Comparison of ENCODE assay signal across 16 cellular contexts in the genomic region with DNA sequence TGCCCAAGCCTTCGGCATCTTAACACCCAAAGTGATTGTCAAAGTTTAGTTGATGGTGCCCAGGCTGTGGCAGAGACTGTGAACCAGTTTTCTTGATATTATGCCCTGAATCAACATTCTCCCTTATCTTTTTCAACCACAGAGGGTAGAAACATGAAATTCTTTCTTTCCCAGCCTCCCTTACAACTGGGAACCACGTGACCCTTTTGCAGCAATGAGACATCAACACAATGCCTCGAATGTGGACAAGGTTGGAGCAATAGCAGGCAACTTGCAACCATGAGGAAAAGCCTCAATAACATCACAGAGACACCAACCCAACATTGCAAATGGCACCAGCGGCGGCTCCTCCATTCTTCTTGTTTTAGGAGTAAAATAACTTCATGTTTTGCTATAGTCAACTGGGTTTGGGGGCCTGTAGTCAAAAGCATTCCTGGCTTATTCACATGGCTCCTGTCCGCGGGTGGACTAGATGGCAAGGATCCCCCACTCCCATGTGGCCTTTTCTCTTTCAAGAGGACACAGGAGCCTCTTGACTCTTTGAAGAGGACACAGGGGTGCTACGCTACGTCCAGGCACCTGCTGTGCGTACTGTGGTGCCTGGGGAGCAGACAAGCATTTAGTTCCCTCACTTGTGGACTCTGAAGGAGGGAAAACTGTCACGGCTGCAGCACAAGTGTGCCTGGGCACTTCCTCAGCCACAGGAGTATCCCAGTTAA.
DNase-seq lines count a peak whose midpoint lies in the region; ATAC-seq, FAIRE-seq and TF ChIP-seq lines count a peak whose summit lies in the region.
"Had no signal": no experiment of that assay in that cellular context is flagged by ENCODE, and none has a peak within 500 bp of the region (broad histone marks: within the 10 kb centered on the region; RNA-seq: fewer than 3 reads in every experiment).

No MANE protein-coding gene starts in this region.

- ATAC-seq in CD4-positive, alpha-beta T cell (ENCODE audit: poor library complexity) = no peak
- ATAC-seq in IMR-90 (ENCODE audit: low read depth) (no peak), GM12878 (no peak), GM21717 (IDR thresholded peaks at IDR 0.05; ENCODE audit: unreplicated experiment) (no peak)
- ATAC-seq in naive thymus-derived CD8-positive, alpha-beta T cell = no peak
- ATAC-seq: Right ventricle myocardium inferior had no signal

- CTCF ChIA-PET in CD4-positive, alpha-beta T cell (lab: Charles Lee) = no interaction called here
- CTCF ChIA-PET in IMR-90 (lab: Yijun Ruan, JAX) (no interaction called here), GM12878 (lab: Yijun Ruan, JAX) (no interaction called here)

- no peaks in the 10 kb centered on the region for H3K27me3 ChIP-seq in CD4-positive, alpha-beta T cell (ENCODE audit: control insufficient read depth, insufficient read depth, low read length)
- no peaks in the 10 kb centered on the region for H3K27me3 ChIP-seq in IMR-90 (ENCODE audit: control insufficient read depth, insufficient read depth, low read length)
- H3K27me3 ChIP-seq in GM12878 (replicated peaks in 1 of 2; ENCODE audit: control insufficient read depth in 2 of 2, insufficient read depth in 2 of 2, low read length in 1 of 2) = no peaks in the 10 kb centered on the region

- H3K9ac ChIP-seq in IMR-90 (ENCODE audit: low read depth, low read length) (no peak overlapping the region), GM12878 (ENCODE audit: control insufficient read depth, insufficient read depth, low read length) (no peak overlapping the region)

- no peak overlapping the region for H3K18ac ChIP-seq in IMR-90 (ENCODE audit: low read depth, low read length)

- H2BK120ac ChIP-seq in IMR-90 (ENCODE audit: low read depth, low read length) = no peak overlapping the region

- no peaks in the 10 kb centered on the region for H4K20me1 ChIP-seq in IMR-90 (ENCODE audit: insufficient read depth, low read length)
- H4K20me1 ChIP-seq in GM12878 (ENCODE audit: control insufficient read depth, insufficient read depth) = no peaks in the 10 kb centered on the region

- H3K27ac ChIP-seq in CD4-positive, alpha-beta T cell (ENCODE audit: low read depth, low read length) = no peak overlapping the region
- H3K27ac ChIP-seq in IMR-90 (ENCODE audit: insufficient read depth, low read length) = no peak overlapping the region
- no peak overlapping the region for H3K27ac ChIP-seq in GM12878 (ENCODE audit: control insufficient read depth, insufficient read depth)

- no peak overlapping the region for H2AK5ac ChIP-seq in IMR-90 (ENCODE audit: low read depth, low read length)

- H3K79me2 ChIP-seq in GM12878 (ENCODE audit: control insufficient read depth, insufficient read depth, low read length) = no peaks in the 10 kb centered on the region

- no peaks in the 10 kb centered on the region for H3K79me1 ChIP-seq in IMR-90 (ENCODE audit: low read depth in 1 of 2, low read length in 2 of 2)

- no peak overlapping the region for H2BK15ac ChIP-seq in IMR-90 (ENCODE audit: low read depth, low read length)

- no peaks in the 10 kb centered on the region for H3K27me3 Mint-ChIP-seq in CD4-positive, alpha-beta T cell
- no peaks in the 10 kb centered on the region for H3K27me3 Mint-ChIP-seq in naive thymus-derived CD8-positive, alpha-beta T cell
- H3K27me3 Mint-ChIP-seq: activated B cell treated with CpG ODN at 0.5 μM for 24 hours had no signal

- no peak overlapping the region for H3K23ac ChIP-seq in IMR-90 (ENCODE audit: low read depth, low read length)

- H2BK5ac ChIP-seq in IMR-90 (ENCODE audit: low read depth, low read length, poor library complexity, severe bottlenecking) = no peak overlapping the region

- no peak overlapping the region for H3K4me3 Mint-ChIP-seq in CD4-positive, alpha-beta T cell
- peak overlapping the region in 1 of 10 donors; percentile 44 for H3K4me3 Mint-ChIP-seq in naive thymus-derived CD8-positive, alpha-beta T cell
- H3K4me3 Mint-ChIP-seq: activated B cell treated with CpG ODN at 0.5 μM for 24 hours; T-helper 1 cell treated with Interleukin-12 subunit alpha and Interleukin-12 subunit beta and Interleukin-4 antibody, amounts not matched to agents 30 μg/mL and 1 μg/mL, for 36 hours had no signal

- no peaks in the 10 kb centered on the region for H3K36me3 ChIP-seq in IMR-90 (ENCODE audit: control insufficient read depth, insufficient read depth, low read length)
- H3K36me3 ChIP-seq in GM12878 (ENCODE audit: control insufficient read depth in 2 of 2, insufficient read depth in 2 of 2, low read length in 1 of 2) = no peaks in the 10 kb centered on the region

- FAIRE-seq in GM12878 (lab: Jason Lieb, UNC) (no peak), HTR-8/SVneo (lab: Jason Lieb, UNC) (no peak)

- peak overlapping the region; percentile 70 for H3K27ac Mint-ChIP-seq in CD4-positive, alpha-beta T cell
- H3K27ac Mint-ChIP-seq in naive thymus-derived CD8-positive, alpha-beta T cell = peak overlapping the region in 9 of 10 donors; percentile 14 to 89 (median 56)
- H3K27ac Mint-ChIP-seq: activated B cell treated with CpG ODN at 0.5 μM for 24 hours; T-helper 1 cell treated with Interleukin-12 subunit alpha and Interleukin-12 subunit beta and Interleukin-4 antibody, amounts not matched to agents 30 μg/mL and 1 μg/mL, for 36 hours had no signal

- H3K4me2 ChIP-seq in IMR-90 (ENCODE audit: low read depth, low read length) (no peak overlapping the region), GM12878 (ENCODE audit: control insufficient read depth, insufficient read depth) (no peak overlapping the region)

- POLR2A ChIA-PET in CD4-positive, alpha-beta T cell (lab: Charles Lee) = interaction anchor here (0.6 kb wide), 1 partner anchor 1238 kb away, joined by 3 read pairs; no protein-coding TSS in a partner anchor
- POLR2A ChIA-PET in IMR-90 (lab: Charles Lee; ENCODE audit: unreplicated experiment) (no interaction called here), GM12878 (lab: Charles Lee) (no interaction called here)
- POLR2A ChIA-PET in naive thymus-derived CD8-positive, alpha-beta T cell (lab: Charles Lee) = interaction anchor here (0.6 to 7.0 kb wide), 3 partner anchors 14 to 38 kb away, joined by 3 to 45 read pairs (median 3); no protein-coding TSS in a partner anchor

- H3K9me3 Mint-ChIP-seq in CD4-positive, alpha-beta T cell = no peaks in the 10 kb centered on the region
- no peaks in the 10 kb centered on the region for H3K9me3 Mint-ChIP-seq in naive thymus-derived CD8-positive, alpha-beta T cell
- H3K9me3 Mint-ChIP-seq: activated B cell treated with CpG ODN at 0.5 μM for 24 hours; T-helper 1 cell treated with Interleukin-12 subunit alpha and Interleukin-12 subunit beta and Interleukin-4 antibody, amounts not matched to agents 30 μg/mL and 1 μg/mL, for 36 hours had no signal

- H3K4ac ChIP-seq in IMR-90 (ENCODE audit: low read depth, low read length) = no peak overlapping the region

- H4K8ac ChIP-seq in IMR-90 (ENCODE audit: low read depth in 2 of 2, low read length in 2 of 2) = no peak overlapping the region

- no peak overlapping the region for H4K5ac ChIP-seq in IMR-90 (ENCODE audit: low read depth, low read length)

- SMC1A ChIA-PET in GM12878 (lab: Charles Lee; ENCODE audit: uncharacterized antibody, unreplicated experiment) = no interaction called here

- H2AK9ac ChIP-seq in IMR-90 (replicated peaks; ENCODE audit: low read depth, low read length, poor library complexity) = no peak overlapping the region

- TF ChIP-seq RAD21 in IMR-90 (IDR thresholded peaks at IDR 0.05; ENCODE audit: low read length) = no peak
- TF ChIP-seq RAD21 in GM12878 (IDR thresholded peaks at IDR 0.05; ENCODE audit: insufficient read depth, low read depth, low read length) = no peak

- no TSS peak for BruUV-seq in IMR-90 (replicated peaks; lab: Mats Ljungman, UMichigan)
- BruUV-seq in GM12878 (replicated peaks; lab: Mats Ljungman, UMichigan) = no TSS peak

- no peak overlapping the region for H3K4me3 ChIP-seq in IMR-90 (ENCODE audit: insufficient read depth, low read depth, low read length)
- H3K4me3 ChIP-seq in GM12878 = no peak overlapping the region

- peaks cover 19% of the 10 kb centered on the region; the same call in 1 of the 2 replicates for H3K9me1 ChIP-seq in IMR-90 (ENCODE audit: insufficient read depth, low read length)

- DNase-seq in CD4-positive, alpha-beta T cell = no peak
- DNase-seq in IMR-90 (no peak), GM12878 (ENCODE audit: low read depth, low spot score) (no peak), HTR-8/SVneo (ENCODE audit: insufficient read length, low spot score) (no peak), NCI-H2171 treated with DMSO at 0.1 percent for 48 hours (lab: John Stamatoyannopoulos, UW) (no peak)
- peak in 1 of 10 donors; percentile 57 for DNase-seq in naive thymus-derived CD8-positive, alpha-beta T cell
- DNase-seq: activated B cell treated with CpG ODN at 0.5 μM for 24 hours; effector memory CD4-positive, alpha-beta T cell; hypothalamus; NCI-H1048; NCI-H446; stimulated activated CD4-positive, alpha-beta T cell treated with anti-CD3 and anti-CD28 coated beads, Interleukin-4, amount 100 ng/mL, for 1 hour; stimulated activated CD8-positive, alpha-beta memory T cell treated with anti-CD3 and anti-CD28 coated beads, Interleukin-4, amount 100 ng/mL, for 48 hours had no signal

- no peak for TF ChIP-seq CTCF in CD4-positive, alpha-beta T cell (IDR thresholded peaks at IDR 0.05)
- TF ChIP-seq CTCF in IMR-90 (conservative IDR thresholded peaks at IDR 0.05; ENCODE audit: low read depth, low read length) (no peak), GM12878 (IDR thresholded peaks at IDR 0.05 in 2 of 3, conservative IDR thresholded peaks at IDR 0.05 in 1 of 3; ENCODE audit: control insufficient read depth in 2 of 3, extremely low read depth in 1 of 3, insufficient read depth in 1 of 3, low read depth in 3 of 3, low read length in 3 of 3) (no peak)

- peaks cover 64% of the 10 kb centered on the region for H3K4me1 Mint-ChIP-seq in CD4-positive, alpha-beta T cell (ENCODE audit: low read depth)
- peaks cover 24 to 72% (median 51%) of the 10 kb centered on the region in 4 donors for H3K4me1 Mint-ChIP-seq in naive thymus-derived CD8-positive, alpha-beta T cell

- dilution Hi-C loops in IMR-90 (cut with HindIII; ENCODE audit: low sequenced_read_pairs, unreplicated experiment) = no loop called here

- H2BK20ac ChIP-seq in IMR-90 (ENCODE audit: low read depth, low read length) = no peak overlapping the region

- peaks cover 71% of the 10 kb centered on the region for H3K36me3 Mint-ChIP-seq in CD4-positive, alpha-beta T cell (ENCODE audit: low read depth)
- peaks cover 0 to 66% (median 7%) of the 10 kb centered on the region in 3 donors for H3K36me3 Mint-ChIP-seq in naive thymus-derived CD8-positive, alpha-beta T cell

- no CpG with 5 or more reads among the region's 11 CpGs for WGBS in IMR-90 (ENCODE audit: extremely low coverage in 2 of 2, insufficient read length in 1 of 2), 2 experiments
- whole genome bisulfite sequencing in GM12878 (ENCODE audit: insufficient coverage, insufficient replicate concordance, low lambda C conversion rate, missing lambda C conversion rate) = 72% methylated on average over 11 of the region's 11 CpGs

- RAD21 ChIA-PET in GM12878 (lab: Charles Lee; ENCODE audit: unreplicated experiment) = no interaction called here

- in situ Hi-C loops in IMR-90 (cut with MboI; ENCODE audit: low sequenced_read_pairs) (loop anchor here (25.0 kb wide), 1 partner anchor 657 kb away; a partner anchor contains a TSS), GM12878 (cut with MboI) (no loop called here)

- no peak overlapping the region for H3K56ac ChIP-seq in IMR-90 (ENCODE audit: extremely low read depth, insufficient read depth, low read length)

- H3K4me1 ChIP-seq in IMR-90 (ENCODE audit: control insufficient read depth, insufficient read depth, low read length) (peaks cover 3% of the 10 kb centered on the region; the same call in 1 of the 2 replicates), GM12878 (ENCODE audit: control insufficient read depth, insufficient read depth, low read length) (no peaks in the 10 kb centered on the region)

- H4K91ac ChIP-seq in IMR-90 (ENCODE audit: insufficient read depth, low read depth, low read length) = no peak overlapping the region

- no peaks in the 10 kb centered on the region for H3K9me3 ChIP-seq in CD4-positive, alpha-beta T cell (ENCODE audit: control insufficient read depth, low read length)
- no peaks in the 10 kb centered on the region for H3K9me3 ChIP-seq in IMR-90 (ENCODE audit: control insufficient read depth, insufficient read depth, low read length)
- no peaks in the 10 kb centered on the region for H3K9me3 ChIP-seq in GM12878 (replicated peaks; ENCODE audit: control insufficient read depth, insufficient read depth, low read length)

- TF ChIP-seq POLR2A in IMR-90 (IDR thresholded peaks at IDR 0.05; ENCODE audit: low read depth, low read length) (no peak), GM12878 (IDR thresholded peaks at IDR 0.05; ENCODE audit: low read depth, low read length) (no peak)

- intact Hi-C loops in CD4-positive, alpha-beta T cell (cut with DNase I, micrococcal nuclease) = no loop called here
- intact Hi-C loops in IMR-90 (cut with micrococcal nuclease) (no loop called here), GM12878 (cut with micrococcal nuclease; ENCODE audit: unreplicated experiment) (no loop called here)

- no peak overlapping the region for H3K14ac ChIP-seq in IMR-90 (replicated peaks; ENCODE audit: low read depth, low read length)

- H2AFZ ChIP-seq in IMR-90 (replicated peaks; ENCODE audit: low read length, poor library complexity) = no peak overlapping the region
- H2AFZ ChIP-seq in GM12878 (ENCODE audit: control insufficient read depth, low read depth, low read length) = no peak overlapping the region

- TF ChIP-seq EP300 in GM12878 (IDR thresholded peaks at IDR 0.05; ENCODE audit: borderline replicate concordance in 1 of 2, control insufficient read depth in 1 of 2, low read depth in 2 of 2, low read length in 2 of 2) = no peak

Comparison
In these comparisons a context has a peak if more than half of its experiments do, and no peak if none do; other contexts are left out.
1. POLR2A ChIA-PET loops: an anchor here in CD4-positive, alpha-beta T cell (0.6 kb wide) and naive thymus-derived CD8-positive, alpha-beta T cell (0.6 to 7.0 kb wide); none called in IMR-90 and GM12878.